Comparison of ENCODE assay signal across 8 cellular contexts in the genomic region with DNA sequence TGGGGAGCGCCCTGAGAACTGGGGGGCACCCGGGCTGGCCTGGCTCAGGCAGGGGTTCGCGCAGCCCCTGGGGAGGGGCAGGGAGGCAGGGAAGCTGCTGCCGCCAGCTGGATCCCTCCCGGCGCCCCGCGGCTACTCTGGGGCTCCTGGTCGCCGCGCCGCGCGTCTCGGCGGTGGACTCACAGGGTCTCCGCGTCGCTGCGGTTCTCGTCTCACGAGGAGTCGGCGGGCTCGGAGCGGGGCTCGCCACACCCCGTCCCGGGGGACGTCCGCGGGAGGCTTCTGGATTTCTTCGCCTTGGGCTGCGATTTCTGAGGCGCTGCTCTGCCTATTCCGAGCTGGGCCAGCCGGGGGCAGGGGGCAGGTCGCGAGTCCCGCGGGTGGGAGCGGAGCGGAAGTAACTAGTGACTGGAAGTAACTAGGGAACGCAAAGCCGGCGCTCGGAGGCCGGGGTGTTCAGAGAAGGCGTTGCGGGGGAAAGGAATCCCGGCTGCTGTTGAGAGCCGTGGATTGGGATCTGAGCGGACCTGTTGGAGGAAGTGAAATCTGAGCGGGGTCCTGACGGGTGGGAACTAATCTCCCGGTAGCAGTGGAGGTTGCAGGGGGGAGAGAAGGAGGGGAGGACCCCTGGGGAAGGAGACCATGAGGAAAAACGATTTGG. TPM values are rescaled to one million over a fixed set of nuclear protein-coding genes. Genes with fewer than 3 reads are reported as not detected.
DNase-seq lines count a peak whose midpoint lies in the region; ATAC-seq, FAIRE-seq and TF ChIP-seq lines count a peak whose summit lies in the region.

No MANE protein-coding gene starts in this region.

- FAIRE-seq in GM12878 (lab: Jason Lieb, UNC) = no peak

- no peaks in the 10 kb centered on the region for H3K9me3 ChIP-seq in MG63
- no peaks in the 10 kb centered on the region for H3K9me3 ChIP-seq in GM12878 (replicated peaks; ENCODE audit: control insufficient read depth, insufficient read depth, low read length)
- H3K9me3 ChIP-seq in iPS DF 6.9 (ENCODE audit: control insufficient read depth, insufficient read depth, low read length) = no peaks in the 10 kb centered on the region

- H2AFZ ChIP-seq in GM12878 (ENCODE audit: control insufficient read depth, low read depth, low read length) = peak overlapping the region; percentile 83

- H3K9ac ChIP-seq in GM12878 (ENCODE audit: control insufficient read depth, insufficient read depth, low read length) = peak overlapping the region; percentile 78

- POLR2A ChIA-PET in GM12878 (lab: Charles Lee) = interaction anchor here (0.5 to 1.7 kb wide), 3 partner anchors 11 to 407 kb away, joined by 3 to 6 read pairs (median 5); no protein-coding TSS in a partner anchor

- SMC1A ChIA-PET in GM12878 (lab: Charles Lee; ENCODE audit: uncharacterized antibody, unreplicated experiment) = interaction anchor here (1.2 kb wide), 1 partner anchor 130 kb away, joined by 3 read pairs; no protein-coding TSS in a partner anchor

- TF ChIP-seq CTCF in GM12864 (IDR thresholded peaks at IDR 0.05; ENCODE audit: low read depth, low read length, missing control alignments) = peak; percentile 12
- peak; percentile 9 to 24 (median 14); a peak in 2 of 6 replicates for TF ChIP-seq CTCF in GM12878 (IDR thresholded peaks at IDR 0.05 in 2 of 3, conservative IDR thresholded peaks at IDR 0.05 in 1 of 3; ENCODE audit: control insufficient read depth in 2 of 3, extremely low read depth in 1 of 3, insufficient read depth in 1 of 3, low read depth in 3 of 3, low read length in 3 of 3)

- no peaks in the 10 kb centered on the region for H3K27me3 ChIP-seq in MG63
- no peaks in the 10 kb centered on the region for H3K27me3 ChIP-seq in GM12878 (replicated peaks in 1 of 2; ENCODE audit: control insufficient read depth in 2 of 2, insufficient read depth in 2 of 2, low read length in 1 of 2)
- H3K27me3 ChIP-seq in iPS DF 6.9 (ENCODE audit: control insufficient read depth, insufficient read depth, low read length) = no peaks in the 10 kb centered on the region

- H3K4me3 ChIP-seq in GM12864 (ENCODE audit: low read depth, low read length) = peak overlapping the region; percentile 85
- H3K4me3 ChIP-seq in MG63 = peak overlapping the region; percentile 67
- H3K4me3 ChIP-seq in GM12878 = peak overlapping the region; percentile 79
- peak overlapping the region; percentile 80 for H3K4me3 ChIP-seq in iPS DF 6.9 (ENCODE audit: low read length)
- H3K4me3 ChIP-seq in skeletal muscle cell (ENCODE audit: low read depth, low read length) = peak overlapping the region; percentile 85

- no TSS peak for BruUV-seq in GM12878 (replicated peaks; lab: Mats Ljungman, UMichigan)

- no peak; the same call in 1 of the 2 replicates for TF ChIP-seq POLR2A in GM12878 (IDR thresholded peaks at IDR 0.05; ENCODE audit: low read depth, low read length)

- H3K36me3 ChIP-seq in MG63 (no peaks in the 10 kb centered on the region), GM12878 (ENCODE audit: control insufficient read depth in 2 of 2, insufficient read depth in 2 of 2, low read length in 1 of 2) (no peaks in the 10 kb centered on the region), iPS DF 6.9 (ENCODE audit: control insufficient read depth, insufficient read depth, low read length) (no peaks in the 10 kb centered on the region)

- peak; percentile 77 for ATAC-seq in GM12878

- 0 out of 4 replicates have a peak, but pooled peaks of 1 of the 2 experiments have one; percentile 16 for TF ChIP-seq EP300 in GM12878 (IDR thresholded peaks at IDR 0.05; ENCODE audit: borderline replicate concordance in 1 of 2, control insufficient read depth in 1 of 2, low read depth in 2 of 2, low read length in 2 of 2)

- H3K4me1 ChIP-seq in GM12878 (ENCODE audit: control insufficient read depth, insufficient read depth, low read length) = peaks cover 8% of the 10 kb centered on the region; the same call in 1 of the 2 replicates
- H3K4me1 ChIP-seq in iPS DF 6.9 (ENCODE audit: control insufficient read depth, insufficient read depth, low read length) = no peaks in the 10 kb centered on the region

- RAD21 ChIA-PET in GM12878 (lab: Charles Lee; ENCODE audit: unreplicated experiment) = no interaction called here

- under 1% methylated on average over 56 of the region's 58 CpGs for WGBS in GM12878 (ENCODE audit: insufficient coverage, insufficient replicate concordance, low lambda C conversion rate, missing lambda C conversion rate)
- no CpG with 5 or more reads among the region's 58 CpGs for WGBS in iPS DF 6.9 (ENCODE audit: insufficient coverage, insufficient read length)

- CTCF ChIA-PET in GM12878 (lab: Yijun Ruan, JAX) = interaction anchor here (0.6 to 1.8 kb wide), 3 partner anchors 13 to 466 kb away, joined by 3 to 4 read pairs (median 4); no protein-coding TSS in a partner anchor

- DNase-seq in GM12864 (ENCODE audit: low read depth) = no peak
- DNase-seq in HCEC 1CT = peak; percentile 48
- DNase-seq in MG63 = peak; percentile 80
- DNase-seq in T-helper 22 cell (ENCODE audit: low read depth) = peak; percentile 35
- no peak for DNase-seq in GM12878 (ENCODE audit: low read depth, low spot score)
- no peak for DNase-seq in iPS DF 6.9 (ENCODE audit: low read depth, low spot score)
- peak; percentile 14 for DNase-seq in skeletal muscle cell (ENCODE audit: low read depth)
- DNase-seq in AML-193 (lab: John Stamatoyannopoulos, UW) = no peak

- H3K27ac ChIP-seq in GM12878 (ENCODE audit: control insufficient read depth, insufficient read depth) = peak overlapping the region; percentile 72
- no peak overlapping the region for H3K27ac ChIP-seq in iPS DF 6.9 (ENCODE audit: low read length)

- no peaks in the 10 kb centered on the region for H4K20me1 ChIP-seq in GM12878 (ENCODE audit: control insufficient read depth, insufficient read depth)

- H3K79me2 ChIP-seq in GM12878 (ENCODE audit: control insufficient read depth, insufficient read depth, low read length) = peaks cover 6% of the 10 kb centered on the region

- H3K4me2 ChIP-seq in GM12878 (ENCODE audit: control insufficient read depth, insufficient read depth) = peak overlapping the region; percentile 85

- intact Hi-C loops in GM12878 (cut with micrococcal nuclease; ENCODE audit: unreplicated experiment) = loop anchor here (2.0 to 5.0 kb wide), 2 partner anchors 45 to 182 kb away; no protein-coding TSS in a partner anchor

- in situ Hi-C loops in GM12878 (cut with MboI) = no loop called here

- peak; percentile 20; the same call in 1 of the 2 replicates for TF ChIP-seq RAD21 in GM12878 (IDR thresholded peaks at IDR 0.05; ENCODE audit: insufficient read depth, low read depth, low read length)

TF ChIP-seq in GM12878, 131 proteins besides CTCF, POLR2A, EP300 and RAD21 (continues in another document):
- TF ChIP-seq CHD2 (IDR thresholded peaks at IDR 0.05; ENCODE audit: borderline replicate concordance, low read depth, low read length) = no peak

RNA-seq across cellular contexts. Expression of a gene that starts 0.5 kb away (rescaled TPM):
- total RNA-seq in MG63 (2014; rRNA removed; shearing (Covaris generic); ENCODE audit: low replicate concordance) = 12.9 and 29.4 TPM in 2 replicates
- total RNA-seq in GM12878 (2013; cell fraction: nucleolus; rRNA removed) = 34.5 and 44.8 TPM in 2 replicates
- 97.8 and 105 TPM in 2 replicates for total RNA-seq in GM12878 (2014; rRNA removed)
- 81.4 and 90.2 TPM in 2 replicates for total RNA-seq in GM12878 (2014; rRNA removed; fragmentation: Illumina TruSeq; extraction: Trizol)
- total RNA-seq in GM12878 (2021) = 52.7 and 59.8 TPM in 2 replicates
- polyA plus RNA-seq in GM12878 (2011; ENCODE audit: low read depth) = 17.8 TPM
- 91.3 and 120 TPM in 2 replicates for polyA plus RNA-seq in GM12878 (2011; rRNA removed)
- polyA plus RNA-seq in GM12878 (2011; cell fraction: cytosol; rRNA removed) = 134 and 170 TPM in 2 replicates
- polyA plus RNA-seq in GM12878 (2011; cell fraction: nucleus; rRNA removed) = 71.6 and 92.3 TPM in 2 replicates
- 43.8 and 51.9 TPM in 2 replicates for polyA plus RNA-seq in GM12878 (2012)
- 71.3 and 92.5 TPM in 2 replicates for polyA plus RNA-seq in GM12878 (2014; fragmentation: Illumina TruSeq; extraction: Trizol)
- polyA plus RNA-seq in GM12878 (2014; fragmentation: Nextera tagmentation; extraction: Ambion mirVana) = 100 to 1,000 TPM; 204 to 261 TPM
- 103 and 112 TPM in 2 replicates for polyA plus RNA-seq in GM12878 (2014; rRNA removed)
- polyA plus RNA-seq in GM12878 (2016; fragmentation: Nextera tagmentation; extraction: Ambion mirVana) = 10 to 100 TPM; 67.5 to 85.4 TPM
- polyA minus RNA-seq in GM12878 (2011; rRNA and poly(A)+ RNA removed) = 41.5 and 88.5 TPM in 2 replicates
- 33.9 and 36.2 TPM in 2 replicates for polyA minus RNA-seq in GM12878 (2011; cell fraction: cytosol; rRNA and poly(A)+ RNA removed)
- polyA minus RNA-seq in GM12878 (2011; cell fraction: nucleus; rRNA and poly(A)+ RNA removed) = 27.4 and 35.2 TPM in 2 replicates

RNA-seq across cellular contexts. Expression of a gene that starts 49.8 kb away (rescaled TPM):
- 1.4 TPM in 2 replicates for total RNA-seq in MG63 (2014; rRNA removed; shearing (Covaris generic); ENCODE audit: low replicate concordance)
- 5.8 and 6.6 TPM in 2 replicates for total RNA-seq in GM12878 (2013; cell fraction: nucleolus; rRNA removed)
- total RNA-seq in GM12878 (2014; rRNA removed) (2.4 and 2.7 TPM in 2 replicates), GM12878 (2014; rRNA removed; fragmentation: Illumina TruSeq; extraction: Trizol) (2.5 and 3.4 TPM in 2 replicates), GM12878 (2021) (2.7 and 3.1 TPM in 2 replicates)
- 1.1 TPM for polyA plus RNA-seq in GM12878 (2011; ENCODE audit: low read depth)
- polyA plus RNA-seq in GM12878 (2011; rRNA removed) (2.7 and 3.7 TPM in 2 replicates), GM12878 (2014; fragmentation: Illumina TruSeq; extraction: Trizol) (3.3 and 3.6 TPM in 2 replicates), GM12878 (2014; fragmentation: Nextera tagmentation; extraction: Ambion mirVana) (1 to 10 TPM in 1 of 2 experiments, under 1 TPM in 1; 0.58 to 1.2 TPM), GM12878 (2014; rRNA removed) (1.4 TPM in 2 replicates), GM12878 (2016; fragmentation: Nextera tagmentation; extraction: Ambion mirVana) (under 1 TPM; 0.64 to 0.72 TPM)
- polyA plus RNA-seq in GM12878 (2011; cell fraction: cytosol; rRNA removed) = 0.84 and 0.94 TPM in 2 replicates
- 3.7 and 4.6 TPM in 2 replicates for polyA plus RNA-seq in GM12878 (2011; cell fraction: nucleus; rRNA removed)
- 1.1 and 2.9 TPM in 2 replicates for polyA plus RNA-seq in GM12878 (2012)
- polyA minus RNA-seq in GM12878 (2011; rRNA and poly(A)+ RNA removed) = 1.8 and 2.5 TPM in 2 replicates
- 0.53 and 0.73 TPM in 2 replicates for polyA minus RNA-seq in GM12878 (2011; cell fraction: cytosol; rRNA and poly(A)+ RNA removed)
- 2.5 and 4.2 TPM in 2 replicates for polyA minus RNA-seq in GM12878 (2011; cell fraction: nucleus; rRNA and poly(A)+ RNA removed)

Comparison
In these comparisons a context has a peak if more than half of its experiments do, and no peak if none do; other contexts are left out.
1. DNase-seq: peak in HCEC 1CT (single experiment), MG63 (single experiment), T-helper 22 cell (single experiment) and skeletal muscle cell (single experiment); none in GM12864 (single experiment), GM12878 (single experiment), iPS DF 6.9 (single experiment) and AML-193 (0 of 2).
2. Peak in every context shown above with its lines, with median percentiles within 50 percentile points of each other: H3K4me3 ChIP-seq.